ENCODE assay signal across 38 cellular contexts in the genomic region with DNA sequence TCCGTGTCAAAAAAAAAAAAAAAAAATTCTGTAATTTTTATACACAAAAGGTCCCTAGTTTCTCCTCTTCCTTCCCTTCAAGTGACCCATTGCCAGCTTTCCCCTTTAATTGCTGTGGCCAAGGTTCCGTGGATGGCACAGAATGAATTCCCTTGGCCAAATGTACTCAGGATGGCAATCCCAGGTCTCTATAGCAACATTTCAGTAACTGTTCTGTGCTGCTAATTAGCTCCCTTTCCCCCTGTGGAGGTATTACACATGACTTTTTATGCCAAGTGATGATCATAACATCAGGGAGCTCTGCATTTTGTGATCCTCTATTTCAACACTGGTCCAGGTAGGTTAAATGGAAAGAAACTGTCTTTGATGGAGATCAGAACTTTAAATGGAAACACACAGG. TPM values are rescaled to one million over a fixed set of nuclear protein-coding genes. Genes with fewer than 3 reads are reported as not detected.
"Had no signal": no experiment of that assay in that cellular context is flagged by ENCODE, and none has a peak within 500 bp of the region (broad histone marks: within the 10 kb centered on the region; RNA-seq: fewer than 3 reads in every experiment).

Gene OR4F6, plus strand, starts transcription at position 301 of the 400 bp plus-strand sequence. CDS start 2,211 bp downstream, outside the sequence.

- H3K27me3 ChIP-seq: MG63 had no signal

- H3K36me3 ChIP-seq: MG63 had no signal

- H3K9ac ChIP-seq: KMS-11 had no signal

- DNase-seq: Karpas-422, Kasumi-1, KG1, MG63, MM.1S, MV-4-11, NCI-H1048, NCI-H1092 treated with DMSO at 0.1 percent for 48 hours, NCI-H1105, NCI-H1105 treated with DMSO at 0.1 percent for 48 hours, NCI-H1417 treated with DMSO at 0.1 percent for 48 hours, NCI-H1436, NCI-H1436 treated with DMSO at 0.1 percent for 48 hours, NCI-H146, NCI-H1694, NCI-H1694 treated with DMSO at 0.1 percent for 48 hours, NCI-H187, NCI-H187 treated with DMSO at 0.1 percent for 48 hours, NCI-H1930, NCI-H2029, NCI-H2029 treated with DMSO at 0.1 percent for 48 hours, NCI-H2081, NCI-H2081 treated with DMSO at 0.1 percent for 48 hours, NCI-H2107, NCI-H2171, NCI-H2171 treated with DMSO at 0.1 percent for 48 hours, NCI-H2227 treated with DMSO at 0.1 percent for 48 hours, NCI-H226, NCI-H345, NCI-H446, NCI-H446 treated with DMSO at 0.1 percent for 48 hours, NCI-H510A, NCI-H510A treated with DMSO at 0.1 percent for 48 hours had no signal

- H3K4me2 ChIP-seq: KMS-11 had no signal

- H3K27ac ChIP-seq: KMS-11 had no signal

- H3K9me3 ChIP-seq: MG63 had no signal

- H3K4me3 ChIP-seq: MG63 had no signal

RNA-seq across cellular contexts. Expression of gene OR4F6, which starts in this region (rescaled TPM):
- total RNA-seq: LHCN-M2, M059J, MCF 10A, NCI-H460 had no signal
